Comparison of ENCODE assay signal across 17 cellular contexts in the genomic region with DNA sequence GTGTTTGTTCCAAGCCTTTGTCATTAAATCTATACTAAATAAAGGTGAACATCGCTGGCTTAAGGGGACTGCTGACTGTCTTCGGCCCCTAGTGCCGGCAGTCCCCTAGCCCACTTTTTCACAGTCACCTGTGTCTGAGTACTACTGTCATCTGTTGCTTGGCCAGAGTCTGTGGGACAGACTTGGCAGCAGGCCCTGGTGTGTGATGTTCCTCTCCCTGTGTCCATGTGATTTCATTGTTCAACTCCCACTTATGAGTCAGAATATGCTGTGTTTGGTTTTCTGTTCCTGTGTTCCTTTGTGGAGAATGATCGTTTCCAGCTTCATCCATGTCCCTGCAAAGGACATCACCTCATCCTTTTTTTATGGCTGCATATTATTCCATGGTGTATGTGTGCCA.
"Had no signal": no experiment of that assay in that cellular context is flagged by ENCODE, and none has a peak within 500 bp of the region (broad histone marks: within the 10 kb centered on the region; RNA-seq: fewer than 3 reads in every experiment).

No MANE protein-coding gene starts in this region.

- H3K9ac ChIP-seq: neural progenitor cell had no signal

- DNase-seq: activated CD4-positive, alpha-beta T cell treated with anti-CD3 and anti-CD28 coated beads for 1 hour; activated CD4-positive, alpha-beta T cell treated with anti-CD3 and anti-CD28 coated beads, Interleukin-2, amount 50 U/mL, for 4 hours; activated naive CD4-positive, alpha-beta T cell treated with anti-CD3 and anti-CD28 coated beads for 36 hours; activated naive CD8-positive, alpha-beta T cell treated with anti-CD3 and anti-CD28 coated beads, Interleukin-2, amount 50 U/mL, for 24 hours; colonic mucosa; gastrocnemius medialis; heart right ventricle; left colon; lower lobe of right lung; naive B cell; ovary; T-helper 1 cell; uterus had no signal

- H3K4me3 ChIP-seq: ascending aorta, cardiac muscle cell, colonic mucosa, gastrocnemius medialis, heart right ventricle, lower lobe of right lung, neural progenitor cell, ovary, uterus had no signal

- H3K27ac ChIP-seq: ascending aorta, cardiac muscle cell, colonic mucosa, gastrocnemius medialis, heart right ventricle, lower lobe of right lung, neural progenitor cell, ovary, uterus, VCaP had no signal

- H3K4me2 ChIP-seq: neural progenitor cell had no signal

- H3K36me3 ChIP-seq: ascending aorta, cardiac muscle cell, colonic mucosa, gastrocnemius medialis, heart right ventricle, lower lobe of right lung, neural progenitor cell, ovary, uterus had no signal

- H3K4me1 ChIP-seq: ascending aorta, colonic mucosa, gastrocnemius medialis, heart right ventricle, lower lobe of right lung, neural progenitor cell, uterus had no signal

- H3K27me3 ChIP-seq: ascending aorta, cardiac muscle cell, colonic mucosa, gastrocnemius medialis, heart right ventricle, neural progenitor cell, ovary, uterus had no signal
